In genomic region chr17:17395885-17396284, GRCh38 we compare ENCODE assay signal across 21 cellular contexts.
DNase-seq lines count a peak whose midpoint lies in the region; ATAC-seq, FAIRE-seq and TF ChIP-seq lines count a peak whose summit lies in the region.
"Had no signal": no experiment of that assay in that cellular context is flagged by ENCODE, and none has a peak within 500 bp of the region (broad histone marks: within the 10 kb centered on the region; RNA-seq: fewer than 3 reads in every experiment).

No MANE protein-coding gene starts in this region.

- no peaks in the 10 kb centered on the region for H3K23me2 ChIP-seq in H1 (ENCODE audit: low read depth, low read length)

- no peak for FAIRE-seq in H1 (lab: Jason Lieb, UNC)
- FAIRE-seq: A204.1, D721Med, GM12892, GM18507, HTR-8/SVneo had no signal

- H3K56ac ChIP-seq in H1 (replicated peaks; ENCODE audit: insufficient read length, low read depth, low read length) = no peak overlapping the region

- no peaks in the 10 kb centered on the region for H3K36me3 ChIP-seq in H1 (ENCODE audit: control insufficient read depth in 2 of 4, insufficient read depth in 4 of 4, low read length in 3 of 4)
- H3K36me3 ChIP-seq in osteoblast (ENCODE audit: insufficient read depth, low read length) = no peaks in the 10 kb centered on the region
- H3K36me3 ChIP-seq: BE2C had no signal

- no peaks in the 10 kb centered on the region for H3K79me1 ChIP-seq in H1 (ENCODE audit: low read depth, low read length)

- H2BK5ac ChIP-seq in H1 (ENCODE audit: low read depth, low read length) = no peak overlapping the region

- no peak overlapping the region for H3K4me3 Mint-ChIP-seq in natural killer cell treated with Interleukin-12 subunit alpha and Interleukin-12 subunit beta and Interleukin-15 and Interleukin-18, amount 100 ng/mL, for 72 hours
- H3K4me3 Mint-ChIP-seq in natural killer cell = no peak overlapping the region
- H3K4me3 Mint-ChIP-seq: CD4-positive, alpha-beta T cell; HFFc6 had no signal

- H3K18ac ChIP-seq in H1 (ENCODE audit: extremely low read depth, low read length) = no peak overlapping the region

- no peak overlapping the region for H2AK5ac ChIP-seq in H1 (ENCODE audit: low read depth, low read length)

- H3K36me3 Mint-ChIP-seq in natural killer cell treated with Interleukin-12 subunit alpha and Interleukin-12 subunit beta and Interleukin-15 and Interleukin-18, amount 100 ng/mL, for 72 hours = no peaks in the 10 kb centered on the region
- no peaks in the 10 kb centered on the region for H3K36me3 Mint-ChIP-seq in natural killer cell

- no peak overlapping the region for H4K5ac ChIP-seq in H1 (ENCODE audit: insufficient read length, low read depth, low read length)

- no peak for TF ChIP-seq EP300 in H1 (IDR thresholded peaks at IDR 0.05; ENCODE audit: borderline replicate concordance in 1 of 2, low read depth in 2 of 2, low read length in 2 of 2)

- no peak overlapping the region for H4K8ac ChIP-seq in H1 (ENCODE audit: extremely low read depth, insufficient read depth, low read length)

- TF ChIP-seq CTCF in natural killer cell (IDR thresholded peaks at IDR 0.05) = no peak
- TF ChIP-seq CTCF in H1 (IDR thresholded peaks at IDR 0.05; ENCODE audit: control extremely low read depth in 1 of 3, insufficient read depth in 1 of 3, low read depth in 1 of 3, low read length in 3 of 3) = no peak
- TF ChIP-seq CTCF in osteoblast (IDR thresholded peaks at IDR 0.05; ENCODE audit: extremely low read depth, low read depth, low read length) = no peak

- intact Hi-C loops in natural killer cell (cut with micrococcal nuclease) = no loop called here

- peak; percentile 34 to 62 for ATAC-seq in natural killer cell treated with Interleukin-12 subunit alpha and Interleukin-12 subunit beta and Interleukin-15 and Interleukin-18, amount 100 ng/mL, for 72 hours
- ATAC-seq in natural killer cell = no peak
- ATAC-seq: HCT116 had no signal

- H3K4me2 ChIP-seq in H1 (ENCODE audit: insufficient read depth in 1 of 2, low read depth in 2 of 2, low read length in 2 of 2) (no peak overlapping the region), osteoblast (ENCODE audit: insufficient read depth, low read length) (no peak overlapping the region)

- no peak overlapping the region for H3K4me3 ChIP-seq in H1 (ENCODE audit: extremely low read depth in 1 of 4, insufficient read depth in 2 of 4, low read depth in 3 of 4, low read length in 4 of 4)
- no peak overlapping the region for H3K4me3 ChIP-seq in osteoblast (ENCODE audit: insufficient read depth, low read length)
- H3K4me3 ChIP-seq: GM23248 had no signal

- H3K4me1 Mint-ChIP-seq in natural killer cell treated with Interleukin-12 subunit alpha and Interleukin-12 subunit beta and Interleukin-15 and Interleukin-18, amount 100 ng/mL, for 72 hours (ENCODE audit: low read depth in 2 of 2) = peaks cover 33 to 37% of the 10 kb centered on the region in 2 donors
- H3K4me1 Mint-ChIP-seq in natural killer cell = peaks cover 14 to 20% of the 10 kb centered on the region in 2 donors

- H2BK12ac ChIP-seq in H1 (ENCODE audit: low read depth, low read length) = no peak overlapping the region

- peaks cover 0 to 2% of the 10 kb centered on the region in 2 donors for H3K27me3 Mint-ChIP-seq in natural killer cell treated with Interleukin-12 subunit alpha and Interleukin-12 subunit beta and Interleukin-15 and Interleukin-18, amount 100 ng/mL, for 72 hours
- peaks cover 4 to 8% of the 10 kb centered on the region in 2 donors for H3K27me3 Mint-ChIP-seq in natural killer cell (ENCODE audit: low read depth in 2 of 2)
- H3K27me3 Mint-ChIP-seq: CD4-positive, alpha-beta T cell had no signal

- H2BK15ac ChIP-seq in H1 (ENCODE audit: low read length) = no peak overlapping the region

- H3K79me2 ChIP-seq in H1 (ENCODE audit: control insufficient read depth in 1 of 2, insufficient read depth in 2 of 2, low read length in 2 of 2) (no peaks in the 10 kb centered on the region), osteoblast (ENCODE audit: insufficient read depth, low read length) (no peaks in the 10 kb centered on the region)

- POLR2A ChIA-PET in H1 (lab: Charles Lee; ENCODE audit: partially characterized antibody) = interaction anchor here (1.3 kb wide), 1 partner anchor 100 kb away, joined by 3 read pairs; the partner anchor contains the start of gene RASD1

- H3K27ac ChIP-seq in H1 (ENCODE audit: low read depth, low read length) (no peak overlapping the region), osteoblast (ENCODE audit: low read depth, low read length) (no peak overlapping the region)
- H3K27ac ChIP-seq: C4-2B, GM23248 had no signal

- H3K9me3 ChIP-seq in H1 (ENCODE audit: insufficient read depth in 2 of 2, low read depth in 1 of 2, low read length in 1 of 2) (no peaks in the 10 kb centered on the region), osteoblast (ENCODE audit: low read depth, low read length) (no peaks in the 10 kb centered on the region)
- H3K9me3 ChIP-seq: BE2C, Caco-2 had no signal

- H2BK120ac ChIP-seq in H1 (replicated peaks; ENCODE audit: low read depth, low read length) = no peak overlapping the region

- no peak for DNase-seq in natural killer cell treated with Interleukin-12 subunit alpha and Interleukin-12 subunit beta and Interleukin-15 and Interleukin-18, amount 100 ng/mL, for 72 hours (ENCODE audit: low spot score)
- DNase-seq in natural killer cell (no peak), H1 (ENCODE audit: low read depth in 1 of 2, low spot score in 2 of 2) (no peak), osteoblast (ENCODE audit: insufficient read length, low spot score, missing footprints) (peak; percentile 62)
- DNase-seq in effector CD8-positive, alpha-beta T cell (lab: John Stamatoyannopoulos, UW) = no peak
- DNase-seq in activated effector memory CD4-positive, alpha-beta T cell treated with anti-CD3 and anti-CD28 coated beads, Interleukin-2, amount 50 U/mL, for 16 hours = no peak
- DNase-seq: ACHN; BE2C; Caco-2; CD4-positive, alpha-beta T cell; GDM1; GM23248; H7; HFFc6 had no signal

- H2AFZ ChIP-seq in H1 (ENCODE audit: low read length) (no peak overlapping the region), osteoblast (ENCODE audit: low read length) (no peak overlapping the region)
- H2AFZ ChIP-seq: GM23248 had no signal

- H3K9ac ChIP-seq in H1 (replicated peaks in 1 of 4; ENCODE audit: extremely low read depth in 1 of 4, low read depth in 3 of 4, low read length in 3 of 4) = no peak overlapping the region
- H3K9ac ChIP-seq: GM23248 had no signal

- H3K4me1 ChIP-seq in H1 (replicated peaks in 1 of 4; ENCODE audit: control insufficient read depth in 3 of 4, insufficient read depth in 4 of 4, low read length in 3 of 4) (no peaks in the 10 kb centered on the region; a peak in 2 of 7 replicates), osteoblast (ENCODE audit: insufficient read depth, low read length) (peaks cover 16% of the 10 kb centered on the region)
- H3K4me1 ChIP-seq: BE2C, Caco-2 had no signal

- H3K27me3 ChIP-seq in H1 (replicated peaks in 1 of 4; ENCODE audit: control insufficient read depth in 3 of 4, extremely low read depth in 1 of 4, insufficient read depth in 3 of 4, low read length in 3 of 4) (no peaks in the 10 kb centered on the region; a peak in 1 of 7 replicates), osteoblast (ENCODE audit: insufficient read depth, low read length) (no peaks in the 10 kb centered on the region)
- H3K27me3 ChIP-seq: BE2C had no signal

- 93% methylated on average over 6 of the region's 6 CpGs; no CpG with 5 or more reads in 1 of the 2 experiments for WGBS in H1 (ENCODE audit: extremely low coverage in 1 of 2, insufficient coverage in 1 of 2, insufficient read length in 1 of 2, insufficient replicate concordance in 2 of 2, low coverage in 1 of 2, low lambda C conversion rate in 2 of 2, missing lambda C conversion rate in 1 of 2), 2 experiments

- CTCF ChIA-PET in H1 (lab: Charles Lee; ENCODE audit: partially characterized antibody) = interaction anchor here (0.6 to 3.5 kb wide), 5 partner anchors 8 to 1346 kb away, joined by 3 to 15 read pairs (median 4); no protein-coding TSS in a partner anchor

- no peak overlapping the region for H2BK20ac ChIP-seq in H1 (ENCODE audit: low read length)

- H3K27ac Mint-ChIP-seq in natural killer cell treated with Interleukin-12 subunit alpha and Interleukin-12 subunit beta and Interleukin-15 and Interleukin-18, amount 100 ng/mL, for 72 hours = peak overlapping the region in 1 of 2 donors; percentile 66
- H3K27ac Mint-ChIP-seq in natural killer cell = no peak overlapping the region
- H3K27ac Mint-ChIP-seq: CD4-positive, alpha-beta T cell; HFFc6 had no signal

- H4K20me1 ChIP-seq in H1 (replicated peaks in 1 of 2; ENCODE audit: control insufficient read depth in 1 of 2, insufficient read depth in 2 of 2, low read length in 2 of 2) (no peaks in the 10 kb centered on the region), osteoblast (ENCODE audit: insufficient read depth, low read length) (no peaks in the 10 kb centered on the region)

- no peak overlapping the region for H3K23ac ChIP-seq in H1 (ENCODE audit: insufficient read length)

- TF ChIP-seq POLR2A in H1 (IDR thresholded peaks at IDR 0.05; ENCODE audit: control extremely low read depth in 1 of 2, low read depth in 2 of 2, low read length in 2 of 2) = no peak

- no peak for TF ChIP-seq RAD21 in H1 (IDR thresholded peaks at IDR 0.05 in 1 of 2, conservative IDR thresholded peaks at IDR 0.05 in 1 of 2; ENCODE audit: low read depth in 2 of 2, low read length in 2 of 2)

- H4K91ac ChIP-seq in H1 (replicated peaks; ENCODE audit: insufficient read length, low read length) = peak overlapping the region; percentile 30

- no peak overlapping the region for H3K14ac ChIP-seq in H1 (ENCODE audit: insufficient read length)

- H3K9me3 Mint-ChIP-seq in natural killer cell treated with Interleukin-12 subunit alpha and Interleukin-12 subunit beta and Interleukin-15 and Interleukin-18, amount 100 ng/mL, for 72 hours = no peaks in the 10 kb centered on the region
- H3K9me3 Mint-ChIP-seq in natural killer cell = no peaks in the 10 kb centered on the region

- H3K4ac ChIP-seq in H1 (replicated peaks; ENCODE audit: insufficient read length, low read depth, low read length) = no peak overlapping the region

TF ChIP-seq in H1, 55 proteins besides CTCF, POLR2A, EP300 and RAD21 (continues in another document):
- no peak for TF ChIP-seq BCL11A (IDR thresholded peaks at IDR 0.05; ENCODE audit: low read depth in 2 of 2, low read length in 2 of 2)
- no peak for TF ChIP-seq YY1 (IDR thresholded peaks at IDR 0.05; ENCODE audit: low read depth, low read length)
- TF ChIP-seq CBX5 (IDR thresholded peaks at IDR 0.05; ENCODE audit: low read depth, low read length) = no peak
- TF ChIP-seq KDM1A (IDR thresholded peaks at IDR 0.05; ENCODE audit: borderline replicate concordance, low read length) = no peak
- no peak for TF ChIP-seq BACH1 (IDR thresholded peaks at IDR 0.05; ENCODE audit: low read length)
- no peak for TF ChIP-seq HDAC6 (IDR thresholded peaks at IDR 0.05; ENCODE audit: low read depth, low read length)
- no peak for TF ChIP-seq EGR1 (IDR thresholded peaks at IDR 0.05; ENCODE audit: borderline replicate concordance, low read depth, low read length)
- TF ChIP-seq CTBP2 (IDR thresholded peaks at IDR 0.05; ENCODE audit: borderline replicate concordance, insufficient read depth, insufficient read length, low read length) = no peak
- no peak for TF ChIP-seq SIRT6 (IDR thresholded peaks at IDR 0.05; ENCODE audit: low read length)
- no peak for TF ChIP-seq HDAC2 (IDR thresholded peaks at IDR 0.05; ENCODE audit: borderline replicate concordance in 1 of 2, low read depth in 2 of 2, low read length in 2 of 2)

Comparison
In these comparisons a context has a peak if more than half of its experiments do, and no peak if none do; other contexts are left out.
1. ATAC-seq: peak in natural killer cell treated with Interleukin-12 subunit alpha and Interleukin-12 subunit beta and Interleukin-15 and Interleukin-18, amount 100 ng/mL, for 72 hours (2 of 2); none in natural killer cell (0 of 3).